ENCODE assay signal across 1 cellular context in the genomic region with DNA sequence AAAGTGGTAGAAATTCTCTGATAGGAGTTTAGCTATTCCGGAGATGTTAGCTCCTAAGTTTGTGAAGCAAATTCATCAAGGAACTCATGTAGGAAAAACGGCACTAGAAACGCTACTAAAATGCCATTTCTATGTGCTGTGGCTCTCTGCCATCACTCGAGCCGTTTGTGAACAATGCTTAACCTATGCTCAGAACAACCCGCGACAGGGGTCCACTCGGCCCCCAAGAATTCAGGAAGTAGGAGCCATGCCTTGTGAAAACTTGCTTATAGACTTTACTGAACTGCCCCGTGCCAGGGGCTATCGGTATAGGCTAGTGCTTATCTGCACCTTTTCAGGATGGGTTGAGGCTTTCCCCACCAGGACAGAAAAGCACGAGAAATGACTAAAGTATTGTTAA.
TF ChIP-seq lines count a peak whose summit lies in the region.

No MANE protein-coding gene starts in this region.

TF ChIP-seq in GM23338, 12 proteins besides CTCF, POLR2A, EP300 and RAD21:
- TF ChIP-seq, protein P1, sequence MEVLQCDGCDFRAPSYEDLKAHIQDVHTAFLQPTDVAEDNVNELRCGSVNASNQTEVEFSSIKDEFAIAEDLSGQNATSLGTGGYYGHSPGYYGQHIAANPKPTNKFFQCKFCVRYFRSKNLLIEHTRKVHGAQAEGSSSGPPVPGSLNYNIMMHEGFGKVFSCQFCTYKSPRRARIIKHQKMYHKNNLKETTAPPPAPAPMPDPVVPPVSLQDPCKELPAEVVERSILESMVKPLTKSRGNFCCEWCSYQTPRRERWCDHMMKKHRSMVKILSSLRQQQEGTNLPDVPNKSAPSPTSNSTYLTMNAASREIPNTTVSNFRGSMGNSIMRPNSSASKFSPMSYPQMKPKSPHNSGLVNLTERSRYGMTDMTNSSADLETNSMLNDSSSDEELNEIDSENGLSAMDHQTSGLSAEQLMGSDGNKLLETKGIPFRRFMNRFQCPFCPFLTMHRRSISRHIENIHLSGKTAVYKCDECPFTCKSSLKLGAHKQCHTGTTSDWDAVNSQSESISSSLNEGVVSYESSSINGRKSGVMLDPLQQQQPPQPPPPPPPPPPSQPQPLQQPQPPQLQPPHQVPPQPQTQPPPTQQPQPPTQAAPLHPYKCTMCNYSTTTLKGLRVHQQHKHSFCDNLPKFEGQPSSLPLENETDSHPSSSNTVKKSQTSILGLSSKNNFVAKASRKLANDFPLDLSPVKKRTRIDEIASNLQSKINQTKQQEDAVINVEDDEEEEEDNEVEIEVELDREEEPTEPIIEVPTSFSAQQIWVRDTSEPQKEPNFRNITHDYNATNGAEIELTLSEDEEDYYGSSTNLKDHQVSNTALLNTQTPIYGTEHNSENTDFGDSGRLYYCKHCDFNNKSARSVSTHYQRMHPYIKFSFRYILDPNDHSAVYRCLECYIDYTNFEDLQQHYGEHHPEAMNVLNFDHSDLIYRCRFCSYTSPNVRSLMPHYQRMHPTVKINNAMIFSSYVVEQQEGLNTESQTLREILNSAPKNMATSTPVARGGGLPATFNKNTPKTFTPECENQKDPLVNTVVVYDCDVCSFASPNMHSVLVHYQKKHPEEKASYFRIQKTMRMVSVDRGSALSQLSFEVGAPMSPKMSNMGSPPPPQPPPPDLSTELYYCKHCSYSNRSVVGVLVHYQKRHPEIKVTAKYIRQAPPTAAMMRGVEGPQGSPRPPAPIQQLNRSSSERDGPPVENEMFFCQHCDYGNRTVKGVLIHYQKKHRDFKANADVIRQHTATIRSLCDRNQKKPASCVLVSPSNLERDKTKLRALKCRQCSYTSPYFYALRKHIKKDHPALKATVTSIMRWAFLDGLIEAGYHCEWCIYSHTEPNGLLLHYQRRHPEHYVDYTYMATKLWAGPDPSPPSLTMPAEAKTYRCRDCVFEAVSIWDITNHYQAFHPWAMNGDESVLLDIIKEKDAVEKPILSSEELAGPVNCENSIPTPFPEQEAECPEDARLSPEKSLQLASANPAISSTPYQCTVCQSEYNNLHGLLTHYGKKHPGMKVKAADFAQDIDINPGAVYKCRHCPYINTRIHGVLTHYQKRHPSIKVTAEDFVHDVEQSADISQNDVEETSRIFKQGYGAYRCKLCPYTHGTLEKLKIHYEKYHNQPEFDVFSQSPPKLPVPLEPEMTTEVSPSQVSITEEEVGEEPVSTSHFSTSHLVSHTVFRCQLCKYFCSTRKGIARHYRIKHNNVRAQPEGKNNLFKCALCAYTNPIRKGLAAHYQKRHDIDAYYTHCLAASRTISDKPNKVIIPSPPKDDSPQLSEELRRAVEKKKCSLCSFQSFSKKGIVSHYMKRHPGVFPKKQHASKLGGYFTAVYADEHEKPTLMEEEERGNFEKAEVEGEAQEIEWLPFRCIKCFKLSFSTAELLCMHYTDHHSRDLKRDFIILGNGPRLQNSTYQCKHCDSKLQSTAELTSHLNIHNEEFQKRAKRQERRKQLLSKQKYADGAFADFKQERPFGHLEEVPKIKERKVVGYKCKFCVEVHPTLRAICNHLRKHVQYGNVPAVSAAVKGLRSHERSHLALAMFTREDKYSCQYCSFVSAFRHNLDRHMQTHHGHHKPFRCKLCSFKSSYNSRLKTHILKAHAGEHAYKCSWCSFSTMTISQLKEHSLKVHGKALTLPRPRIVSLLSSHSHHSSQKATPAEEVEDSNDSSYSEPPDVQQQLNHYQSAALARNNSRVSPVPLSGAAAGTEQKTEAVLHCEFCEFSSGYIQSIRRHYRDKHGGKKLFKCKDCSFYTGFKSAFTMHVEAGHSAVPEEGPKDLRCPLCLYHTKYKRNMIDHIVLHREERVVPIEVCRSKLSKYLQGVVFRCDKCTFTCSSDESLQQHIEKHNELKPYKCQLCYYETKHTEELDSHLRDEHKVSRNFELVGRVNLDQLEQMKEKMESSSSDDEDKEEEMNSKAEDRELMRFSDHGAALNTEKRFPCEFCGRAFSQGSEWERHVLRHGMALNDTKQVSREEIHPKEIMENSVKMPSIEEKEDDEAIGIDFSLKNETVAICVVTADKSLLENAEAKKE (CRISPR knock-in tag; IDR thresholded peaks at IDR 0.05): no peak
- TF ChIP-seq NANOG (IDR thresholded peaks at IDR 0.05; ENCODE audit: borderline replicate concordance): no peak
- TF ChIP-seq, protein P2, sequence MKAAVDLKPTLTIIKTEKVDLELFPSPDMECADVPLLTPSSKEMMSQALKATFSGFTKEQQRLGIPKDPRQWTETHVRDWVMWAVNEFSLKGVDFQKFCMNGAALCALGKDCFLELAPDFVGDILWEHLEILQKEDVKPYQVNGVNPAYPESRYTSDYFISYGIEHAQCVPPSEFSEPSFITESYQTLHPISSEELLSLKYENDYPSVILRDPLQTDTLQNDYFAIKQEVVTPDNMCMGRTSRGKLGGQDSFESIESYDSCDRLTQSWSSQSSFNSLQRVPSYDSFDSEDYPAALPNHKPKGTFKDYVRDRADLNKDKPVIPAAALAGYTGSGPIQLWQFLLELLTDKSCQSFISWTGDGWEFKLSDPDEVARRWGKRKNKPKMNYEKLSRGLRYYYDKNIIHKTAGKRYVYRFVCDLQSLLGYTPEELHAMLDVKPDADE (IDR thresholded peaks at IDR 0.05): no peak
- no peak for TF ChIP-seq ZNF114 (CRISPR knock-in tag; IDR thresholded peaks at IDR 0.05)
- no peak for TF ChIP-seq STAT1 (IDR thresholded peaks at IDR 0.05; ENCODE audit: unreplicated experiment)
- TF ChIP-seq EZH2 (IDR thresholded peaks at IDR 0.05; ENCODE audit: low read depth, unreplicated experiment): no peak
- no peak for TF ChIP-seq JUNB (IDR thresholded peaks at IDR 0.05; ENCODE audit: unreplicated experiment)
- TF ChIP-seq, protein P3, sequence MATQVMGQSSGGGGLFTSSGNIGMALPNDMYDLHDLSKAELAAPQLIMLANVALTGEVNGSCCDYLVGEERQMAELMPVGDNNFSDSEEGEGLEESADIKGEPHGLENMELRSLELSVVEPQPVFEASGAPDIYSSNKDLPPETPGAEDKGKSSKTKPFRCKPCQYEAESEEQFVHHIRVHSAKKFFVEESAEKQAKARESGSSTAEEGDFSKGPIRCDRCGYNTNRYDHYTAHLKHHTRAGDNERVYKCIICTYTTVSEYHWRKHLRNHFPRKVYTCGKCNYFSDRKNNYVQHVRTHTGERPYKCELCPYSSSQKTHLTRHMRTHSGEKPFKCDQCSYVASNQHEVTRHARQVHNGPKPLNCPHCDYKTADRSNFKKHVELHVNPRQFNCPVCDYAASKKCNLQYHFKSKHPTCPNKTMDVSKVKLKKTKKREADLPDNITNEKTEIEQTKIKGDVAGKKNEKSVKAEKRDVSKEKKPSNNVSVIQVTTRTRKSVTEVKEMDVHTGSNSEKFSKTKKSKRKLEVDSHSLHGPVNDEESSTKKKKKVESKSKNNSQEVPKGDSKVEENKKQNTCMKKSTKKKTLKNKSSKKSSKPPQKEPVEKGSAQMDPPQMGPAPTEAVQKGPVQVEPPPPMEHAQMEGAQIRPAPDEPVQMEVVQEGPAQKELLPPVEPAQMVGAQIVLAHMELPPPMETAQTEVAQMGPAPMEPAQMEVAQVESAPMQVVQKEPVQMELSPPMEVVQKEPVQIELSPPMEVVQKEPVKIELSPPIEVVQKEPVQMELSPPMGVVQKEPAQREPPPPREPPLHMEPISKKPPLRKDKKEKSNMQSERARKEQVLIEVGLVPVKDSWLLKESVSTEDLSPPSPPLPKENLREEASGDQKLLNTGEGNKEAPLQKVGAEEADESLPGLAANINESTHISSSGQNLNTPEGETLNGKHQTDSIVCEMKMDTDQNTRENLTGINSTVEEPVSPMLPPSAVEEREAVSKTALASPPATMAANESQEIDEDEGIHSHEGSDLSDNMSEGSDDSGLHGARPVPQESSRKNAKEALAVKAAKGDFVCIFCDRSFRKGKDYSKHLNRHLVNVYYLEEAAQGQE (IDR thresholded peaks at IDR 0.05; ENCODE audit: unreplicated experiment): no peak
- TF ChIP-seq POLR2AphosphoS5 (IDR thresholded peaks at IDR 0.05; ENCODE audit: low read depth): no peak
- TF ChIP-seq CREB1 (CRISPR knock-in tag; IDR thresholded peaks at IDR 0.05; ENCODE audit: low read depth): no peak
- TF ChIP-seq EZH2phosphoT487 (IDR thresholded peaks at IDR 0.05; ENCODE audit: unreplicated experiment): no peak
- TF ChIP-seq ZNF331 (CRISPR knock-in tag; IDR thresholded peaks at IDR 0.05; ENCODE audit: low read depth): no peak
